ENCODE assay signal across 8 cellular contexts in the genomic region with DNA sequence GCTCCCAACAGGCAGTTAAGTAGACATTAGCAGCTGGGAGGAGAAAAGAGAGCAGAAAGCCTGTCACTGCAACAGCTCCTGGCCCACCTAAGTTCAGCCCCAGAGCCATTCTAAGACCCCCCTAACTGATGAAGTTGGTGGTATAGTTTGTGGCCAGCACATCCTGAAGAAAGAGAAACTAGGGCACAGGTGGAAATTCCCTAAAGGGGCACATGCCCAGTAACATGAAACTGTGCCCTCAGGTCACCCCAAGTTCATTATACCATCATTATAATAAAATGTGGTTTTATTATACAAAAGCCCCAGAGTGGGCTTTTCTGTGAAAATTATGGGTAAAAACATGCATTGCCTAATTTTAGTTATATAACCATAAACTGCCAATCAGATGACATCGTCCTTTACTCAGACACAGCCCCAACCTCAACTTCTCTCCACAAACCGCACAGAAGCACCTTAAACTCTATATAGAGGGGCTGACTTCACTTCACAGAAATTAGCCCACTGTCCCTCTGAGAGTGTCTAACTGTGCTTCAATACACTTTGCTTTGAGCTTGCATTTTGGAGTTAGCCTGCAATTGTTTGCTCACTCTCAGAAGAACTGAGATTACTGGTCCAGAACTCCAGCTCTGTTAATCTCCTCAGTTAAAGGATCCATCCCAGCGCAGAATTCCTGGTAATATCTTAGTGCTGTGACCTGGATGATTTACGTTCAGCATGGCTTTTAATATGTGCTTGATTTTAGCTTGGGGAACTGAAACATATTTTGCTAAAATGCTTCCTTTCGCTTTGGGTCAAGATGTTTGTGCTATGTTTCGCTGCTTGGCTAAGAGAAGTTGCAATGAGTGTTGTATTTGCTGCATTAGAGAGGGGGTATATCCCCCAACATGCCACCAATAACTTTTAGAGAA. TPM values are rescaled to one million over a fixed set of nuclear protein-coding genes. Genes with fewer than 3 reads are reported as not detected.
DNase-seq lines count a peak whose midpoint lies in the region; ATAC-seq lines count a peak whose summit lies in the region.

No MANE protein-coding gene starts in this region.

- no peak overlapping the region for H3K14ac ChIP-seq in mesenchymal stem cell (ENCODE audit: low read length in 2 of 2)

- 86% methylated on average over 6 of the region's 6 CpGs for WGBS in mesenchymal stem cell

- DNase-seq in T-cell, result peak in 24 of 34 experiments; percentile 19 to 65 (median 46)
- no peak for DNase-seq in mesenchymal stem cell
- DNase-seq in midbrain (lab: John Stamatoyannopoulos, UW), result no peak
- DNase-seq in left colon, result no peak
- DNase-seq in HCEC 1CT, result no peak

- H2BK5ac ChIP-seq in mesenchymal stem cell (ENCODE audit: low read depth, low read length, poor library complexity, severe bottlenecking), result no peak overlapping the region

- H3K4me2 ChIP-seq in mesenchymal stem cell (ENCODE audit: low read length, poor library complexity, severe bottlenecking), result no peak overlapping the region

- CTCF ChIA-PET in T-cell (lab: Charles Lee), result interaction anchor here (0.6 to 2.1 kb wide), 5 partner anchors 10 to 499 kb away, joined by 5 to 8 read pairs (median 6); no protein-coding TSS in a partner anchor

- peak overlapping the region; percentile 17 for H3K9ac ChIP-seq in mesenchymal stem cell (ENCODE audit: low read length)

- no peaks in the 10 kb centered on the region for H3K79me1 ChIP-seq in mesenchymal stem cell (replicated peaks; ENCODE audit: low read length, poor library complexity, severe bottlenecking)

- H3K9me3 ChIP-seq in mesenchymal stem cell (ENCODE audit: control insufficient read depth, low read length), result no peaks in the 10 kb centered on the region

- H3K27me3 ChIP-seq in mesenchymal stem cell (ENCODE audit: control insufficient read depth in 1 of 2, insufficient read depth in 1 of 2, low read length in 2 of 2), result peaks cover 0 to 29% of the 10 kb centered on the region in 2 experiments

- H3K27ac ChIP-seq in mesenchymal stem cell (ENCODE audit: low read length, poor library complexity, severe bottlenecking), result no peak overlapping the region

- H2BK12ac ChIP-seq in mesenchymal stem cell (ENCODE audit: low read length in 2 of 2), result no peak overlapping the region

- no peak overlapping the region for H2BK15ac ChIP-seq in mesenchymal stem cell (ENCODE audit: low read depth, poor library complexity, severe bottlenecking)

- H2AFZ ChIP-seq in mesenchymal stem cell (ENCODE audit: low read depth, low read length), result no peak overlapping the region

- H2BK120ac ChIP-seq in mesenchymal stem cell (ENCODE audit: low read depth, low read length), result no peak overlapping the region

- no peaks in the 10 kb centered on the region for H3K27me3 Mint-ChIP-seq in T-cell

- H3K36me3 Mint-ChIP-seq in T-cell, result peaks cover under 1% of the 10 kb centered on the region

- ATAC-seq in GM21723 (IDR thresholded peaks at IDR 0.05; ENCODE audit: unreplicated experiment), result peak; percentile 38
- peak; percentile 29 to 67 (median 32) for ATAC-seq in T-cell (replicated peaks in 1 of 4)
- no peak for ATAC-seq in left colon
- no peak for ATAC-seq in GM19351 (IDR thresholded peaks at IDR 0.05; ENCODE audit: unreplicated experiment)

- H3K4me1 ChIP-seq in mesenchymal stem cell (ENCODE audit: control insufficient read depth, insufficient read depth, low read depth, low read length), result no peaks in the 10 kb centered on the region

- H3K4me3 Mint-ChIP-seq in T-cell, result peak overlapping the region; percentile 95 to 98 (median 96)

- no peaks in the 10 kb centered on the region for H3K36me3 ChIP-seq in mesenchymal stem cell (ENCODE audit: control insufficient read depth in 1 of 2, insufficient read depth in 2 of 2, low read depth in 1 of 2, low read length in 2 of 2)

- no peak overlapping the region for H3K23ac ChIP-seq in mesenchymal stem cell (ENCODE audit: low read length in 2 of 2)

- no peak overlapping the region for H2AK5ac ChIP-seq in mesenchymal stem cell (ENCODE audit: low read length, severe bottlenecking)

- H3K9me3 Mint-ChIP-seq in T-cell, result no peaks in the 10 kb centered on the region

- H3K4me3 ChIP-seq in GM08714 (ENCODE audit: low read length) (peak overlapping the region; percentile 62; the same call in 1 of the 2 replicates), mesenchymal stem cell (ENCODE audit: insufficient read depth in 1 of 2, low read depth in 1 of 2, low read length in 2 of 2) (no peak overlapping the region)

- no peak overlapping the region for H3K4ac ChIP-seq in mesenchymal stem cell (ENCODE audit: low read depth in 1 of 2, low read length in 2 of 2)

- POLR2A ChIA-PET in T-cell (lab: Charles Lee), result interaction anchor here in 1 of 2 donors (0.5 to 1.1 kb wide), 3 partner anchors 11 to 758 kb away, joined by 3 to 4 read pairs (median 3); no protein-coding TSS in a partner anchor

- intact Hi-C loops in left colon (cut with DNase I, micrococcal nuclease), result no loop called here

- no peak overlapping the region for H4K8ac ChIP-seq in mesenchymal stem cell (ENCODE audit: low read length)

- no peak overlapping the region for H4K91ac ChIP-seq in mesenchymal stem cell (ENCODE audit: low read length)

- H3K18ac ChIP-seq in mesenchymal stem cell (ENCODE audit: low read depth in 1 of 2, low read length in 2 of 2), result no peak overlapping the region

- peaks cover 80 to 100% (median 95%) of the 10 kb centered on the region in 3 donors for H3K4me1 Mint-ChIP-seq in T-cell

- peak overlapping the region; percentile 99 to 100 for H3K27ac Mint-ChIP-seq in T-cell

RNA-seq across cellular contexts. Expression of a gene that starts 1.8 kb away (rescaled TPM):
- total RNA-seq in T-cell, result 100 to 1,000 TPM; 152 to 191 (median 167) TPM
- 4.5 TPM for polyA plus RNA-seq in mesenchymal stem cell (2013, experiment 1 of 2)
- polyA plus RNA-seq in mesenchymal stem cell (2013, experiment 2 of 2), result 4.5 TPM
- 10 to 100 TPM in 1 of 2 donors, 1 to 10 TPM in 1; 8.6 to 10.7 TPM for total RNA-seq in left colon

RNA-seq across cellular contexts. Expression of a gene that starts 39.2 kb away (rescaled TPM):
- under 1 TPM in 2 of 5 donors, not detected in 3; 0.22 to 0.72 TPM for total RNA-seq in T-cell
- polyA plus RNA-seq in mesenchymal stem cell (2013, experiment 1 of 2), result not detected
- polyA plus RNA-seq in mesenchymal stem cell (2013, experiment 2 of 2), result not detected
- total RNA-seq in left colon, result 1 to 10 TPM in 1 of 2 donors, under 1 TPM in 1; 0.95 to 2.4 TPM

Comparison
In these comparisons a context has a peak if more than half of its experiments do, and no peak if none do; other contexts are left out.
1. ATAC-seq: peak in GM21723 (single experiment) and T-cell (4 of 4); none in left colon (single experiment) and GM19351 (single experiment).
2. DNase-seq: peak in T-cell (24 of 34); none in mesenchymal stem cell (single experiment), midbrain (single experiment), left colon (0 of 2) and HCEC 1CT (single experiment).
3. RNA of a gene that starts 1.8 kb away (total RNA-seq): 152 to 191 TPM in T-cell; 8.6 to 10.7 TPM in left colon; every median in the first group is over 10 times any median in the second.